ENCODE assay signal across 1 cellular context in the genomic region with DNA sequence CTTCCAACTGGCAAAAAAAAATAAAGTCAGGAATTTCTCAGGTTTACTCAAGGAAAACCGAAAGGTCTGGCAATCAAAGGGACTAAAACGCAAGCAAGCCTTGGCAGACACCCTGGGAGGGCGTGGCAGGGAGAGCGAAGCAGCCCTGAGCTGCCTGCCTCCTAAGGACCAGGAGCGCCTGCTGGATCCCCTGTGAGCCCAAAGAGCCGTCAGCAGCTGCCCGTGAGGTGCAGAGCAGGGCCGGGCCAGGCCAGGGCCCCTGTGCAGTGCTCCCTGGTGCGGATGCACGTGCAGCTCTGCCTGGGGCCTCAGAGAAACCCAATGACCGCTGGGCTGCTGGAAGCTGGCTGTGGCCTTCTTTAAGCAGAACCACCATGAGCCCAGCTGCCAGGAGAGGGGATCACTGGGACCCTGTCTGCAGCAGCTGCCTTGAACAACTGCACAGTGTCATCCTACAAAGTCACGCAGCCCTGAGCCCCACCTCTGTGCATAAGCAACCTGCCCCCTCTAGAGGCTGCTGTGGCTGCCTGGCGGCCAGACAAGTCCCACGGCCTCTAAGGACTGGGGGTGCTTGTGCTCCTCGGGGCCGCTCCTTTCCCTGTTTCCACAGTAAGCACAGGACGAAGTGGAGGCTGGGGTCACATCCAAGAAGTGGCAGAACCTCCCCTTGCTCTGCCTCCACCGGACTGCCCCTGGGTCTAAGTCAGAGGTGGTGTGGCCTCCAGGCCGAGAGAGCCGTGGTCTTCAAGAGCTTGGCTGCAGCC.
TF ChIP-seq lines count a peak whose summit lies in the region.

No MANE protein-coding gene starts in this region.

TF ChIP-seq in H1, 55 proteins besides CTCF, POLR2A, EP300 and RAD21:
- TF ChIP-seq JUN (IDR thresholded peaks at IDR 0.05; ENCODE audit: low read depth, low read length), result no peak
- no peak for TF ChIP-seq SP2 (IDR thresholded peaks at IDR 0.05; ENCODE audit: low read length)
- no peak for TF ChIP-seq GABPA (IDR thresholded peaks at IDR 0.05; ENCODE audit: borderline replicate concordance, insufficient read depth, low read length)
- no peak for TF ChIP-seq SAP30 (IDR thresholded peaks at IDR 0.05; ENCODE audit: insufficient read depth, insufficient replicate concordance, low read length)
- TF ChIP-seq RNF2 (IDR thresholded peaks at IDR 0.05; ENCODE audit: borderline replicate concordance, low read depth, low read length, missing control alignments, poor library complexity, severe bottlenecking), result no peak
- no peak for TF ChIP-seq POU5F1 (IDR thresholded peaks at IDR 0.05; ENCODE audit: low read depth, low read length)
- TF ChIP-seq TAF1 (IDR thresholded peaks at IDR 0.05; ENCODE audit: low read depth, low read length), result no peak
- no peak for TF ChIP-seq HDAC2 (IDR thresholded peaks at IDR 0.05; ENCODE audit: borderline replicate concordance in 1 of 2, low read depth in 2 of 2, low read length in 2 of 2)
- TF ChIP-seq CBX8 (IDR thresholded peaks at IDR 0.05; ENCODE audit: borderline replicate concordance, low read depth, low read length), result no peak
- no peak for TF ChIP-seq TBP (IDR thresholded peaks at IDR 0.05; ENCODE audit: low read depth, low read length)
- TF ChIP-seq E2F6 (IDR thresholded peaks at IDR 0.05), result no peak
- TF ChIP-seq GTF2F1 (IDR thresholded peaks at IDR 0.05; ENCODE audit: borderline replicate concordance, low read depth, low read length), result no peak
- no peak for TF ChIP-seq JUND (IDR thresholded peaks at IDR 0.05; ENCODE audit: low read length)
- TF ChIP-seq TAF7 (optimal IDR thresholded peaks at IDR 0.05; ENCODE audit: borderline replicate concordance, low read depth, low read length), result no peak
- no peak for TF ChIP-seq BCL11A (IDR thresholded peaks at IDR 0.05; ENCODE audit: low read depth in 2 of 2, low read length in 2 of 2)
